Comparison of ENCODE assay signal across 8 cellular contexts in the genomic region with DNA sequence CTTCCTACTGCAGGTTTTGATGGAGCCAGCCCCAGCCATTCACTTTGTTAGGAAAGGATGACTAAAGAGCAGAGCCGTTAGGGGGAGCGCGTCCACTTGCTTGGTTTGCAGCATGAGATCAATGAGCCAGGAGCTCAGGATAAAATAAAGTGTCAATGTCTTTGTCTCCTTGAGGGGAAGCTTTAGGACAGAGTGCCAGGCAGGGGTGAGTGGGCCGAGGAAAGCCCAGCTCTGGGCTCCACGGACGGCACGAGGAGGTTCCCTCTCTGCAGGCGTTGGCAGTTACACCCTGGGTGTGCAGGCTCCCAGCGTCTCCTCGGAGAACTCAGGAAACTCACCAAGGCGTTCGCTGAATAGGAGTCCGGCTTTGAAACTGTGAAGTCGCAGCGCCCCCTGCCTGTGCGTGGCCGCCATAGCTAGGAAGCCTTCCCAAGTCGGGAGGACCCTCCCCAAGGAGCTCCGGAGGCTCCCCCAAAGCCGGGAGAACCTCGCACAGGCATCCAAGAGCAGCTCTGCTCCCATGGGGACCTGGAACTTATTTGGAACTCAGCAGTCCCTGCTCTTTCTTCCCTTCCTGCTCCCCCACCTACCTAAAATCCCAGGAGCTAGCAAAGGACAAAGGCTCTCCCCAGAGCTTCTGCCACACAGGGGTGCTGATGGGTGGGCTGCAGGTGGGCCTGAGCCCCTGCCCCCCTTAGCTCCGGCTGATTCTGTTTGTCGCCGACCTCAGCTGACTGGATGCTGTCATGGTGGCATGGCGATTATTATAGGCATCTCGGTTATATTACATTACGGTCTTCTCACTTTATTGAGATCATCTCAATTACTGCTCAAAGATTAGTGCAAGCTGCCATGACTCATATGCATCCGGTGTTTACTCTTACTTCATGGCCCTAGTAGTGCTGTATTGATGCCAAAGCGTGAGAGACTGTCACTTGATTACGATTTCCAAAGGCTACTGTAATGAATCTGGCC. TPM values are rescaled to one million over a fixed set of nuclear protein-coding genes. Genes with fewer than 3 reads are reported as not detected.
A peak's percentile ranks its signal among the peaks of the same experiment; 100 is the strongest.
DNase-seq lines count a peak whose midpoint lies in the region; ATAC-seq and TF ChIP-seq lines count a peak whose summit lies in the region.

No MANE protein-coding gene starts in this region.

- peaks cover 4% of the 10 kb centered on the region for H3K4me1 Mint-ChIP-seq in T-helper 17 cell

- TF ChIP-seq CTCF in astrocyte of the cerebellum (IDR thresholded peaks at IDR 0.05; ENCODE audit: low read depth, low read length, missing control alignments): peak; percentile 81
- TF ChIP-seq CTCF in hepatocyte (IDR thresholded peaks at IDR 0.05; ENCODE audit: poor library complexity): peak; percentile 80
- peak; percentile 93 for TF ChIP-seq CTCF in retinal pigment epithelial cell (conservative IDR thresholded peaks at IDR 0.05; ENCODE audit: low read depth, low read length)

- in situ Hi-C loops in astrocyte of the cerebellum (cut with HindIII; ENCODE audit: low sequenced_read_pairs): loop anchor here (25.0 kb wide), 1 partner anchor 136 kb away; a partner anchor contains a TSS

- DNase-seq in activated CD4-positive, CD25-positive, alpha-beta regulatory T cell (lab: John Stamatoyannopoulos, UW): peak; percentile 8 to 57 (median 32)
- DNase-seq in NCI-H1694 treated with DMSO at 0.1 percent for 48 hours (lab: John Stamatoyannopoulos, UW): peak; percentile 83
- peak; percentile 49 to 59 (median 59) for DNase-seq in T-helper 17 cell
- peak; percentile 77 for DNase-seq in astrocyte of the cerebellum (ENCODE audit: low read depth)
- peak; percentile 92 for DNase-seq in hepatocyte (ENCODE audit: low spot score)
- DNase-seq in retinal pigment epithelial cell (ENCODE audit: low read depth): peak; percentile 40

- H3K79me2 ChIP-seq in hepatocyte: no peaks in the 10 kb centered on the region

- ATAC-seq in activated CD4-positive, CD25-positive, alpha-beta regulatory T cell treated with anti-CD3 and anti-CD28 coated beads, Interleukin-2, amount 50 U/mL, for 24 hours: no peak
- ATAC-seq in T-helper 17 cell (peak; percentile 69), HG03135 (IDR thresholded peaks at IDR 0.05; ENCODE audit: unreplicated experiment) (no peak)

- peak overlapping the region; percentile 94 for H3K4me2 ChIP-seq in hepatocyte

- peaks cover 64% of the 10 kb centered on the region for H3K27me3 ChIP-seq in hepatocyte

- WGBS in hepatocyte (ENCODE audit: low lambda C conversion rate, missing lambda C conversion rate): 14% methylated on average over 30 of the region's 30 CpGs

- peaks cover 85% of the 10 kb centered on the region for H3K27me3 Mint-ChIP-seq in T-helper 17 cell

- no peak overlapping the region for H3K27ac ChIP-seq in hepatocyte

- H3K4me3 ChIP-seq in astrocyte of the cerebellum (ENCODE audit: low read depth, low read length) (peak overlapping the region; percentile 30), hepatocyte (no peak overlapping the region), retinal pigment epithelial cell (ENCODE audit: low read length) (peak overlapping the region; percentile 39)

- no peaks in the 10 kb centered on the region for H3K9me2 ChIP-seq in hepatocyte (replicated peaks; ENCODE audit: insufficient read depth)

- H3K27ac Mint-ChIP-seq in T-helper 17 cell: no peak overlapping the region

- peaks cover 4% of the 10 kb centered on the region for H3K36me3 Mint-ChIP-seq in T-helper 17 cell (ENCODE audit: low read depth)

- H4K20me1 ChIP-seq in hepatocyte (ENCODE audit: insufficient read depth, poor library complexity, severe bottlenecking): no peaks in the 10 kb centered on the region

- no peaks in the 10 kb centered on the region for H3K36me3 ChIP-seq in hepatocyte (replicated peaks; ENCODE audit: insufficient read depth, low read depth)

- H2AFZ ChIP-seq in hepatocyte: peak overlapping the region; percentile 48

- no peaks in the 10 kb centered on the region for H3K4me1 ChIP-seq in hepatocyte (ENCODE audit: insufficient read depth)

- no peak overlapping the region for H3K4me3 Mint-ChIP-seq in T-helper 17 cell

- no peaks in the 10 kb centered on the region for H3K9me3 ChIP-seq in T-helper 17 cell (ENCODE audit: control insufficient read depth, low read length, poor library complexity, severe bottlenecking)
- H3K9me3 ChIP-seq in hepatocyte (ENCODE audit: low read depth): no peaks in the 10 kb centered on the region

RNA-seq across cellular contexts. Expression of a gene that starts 34.4 kb away (rescaled TPM):
- not detected for total RNA-seq in T-helper 17 cell
- total RNA-seq in hepatocyte: not detected in 2 replicates
- not detected in 2 replicates for polyA plus RNA-seq in hepatocyte

Comparison
In these comparisons a context has a peak if more than half of its experiments do, and no peak if none do; other contexts are left out.
1. DNase-seq: peak in every context shown above with its lines; median percentile 92 in hepatocyte; 83 in NCI-H1694 treated with DMSO at 0.1 percent for 48 hours; 77 in astrocyte of the cerebellum; 59 in T-helper 17 cell; 40 in retinal pigment epithelial cell; 32 in activated CD4-positive, CD25-positive, alpha-beta regulatory T cell.